8 cellular contexts compared by ENCODE assay signal in genomic region chr6:27791182-27791939, GRCh38.
DNase-seq lines count a peak whose midpoint lies in the region; ATAC-seq and TF ChIP-seq lines count a peak whose summit lies in the region.

No MANE protein-coding gene starts in this region.

- TF ChIP-seq CTCF in cardiac fibroblast (IDR thresholded peaks at IDR 0.05; ENCODE audit: low read depth, low read length), result no peak
- TF ChIP-seq CTCF in spleen (IDR thresholded peaks at IDR 0.05 in 8 of 11, conservative IDR thresholded peaks at IDR 0.05 in 3 of 11), result no peak

- WGBS in spleen, 5 donors, result 3 to 4% (median 3%) methylated on average over 22 of the region's 22 CpGs

- ATAC-seq in HG03442 (IDR thresholded peaks at IDR 0.05; ENCODE audit: unreplicated experiment), result no peak

- intact Hi-C loops in spleen (cut with DNase I; ENCODE audit: low total_unique reads), result no loop called here
- intact Hi-C loops in posterior vena cava (cut with DNase I), result no loop called here

- no peaks in the 10 kb centered on the region for H3K36me3 ChIP-seq in ES-I3 (ENCODE audit: insufficient read depth, low read length)
- no peaks in the 10 kb centered on the region for H3K36me3 ChIP-seq in SK-N-MC (ENCODE audit: insufficient read depth, low read length)
- H3K36me3 ChIP-seq in spleen, result no peaks in the 10 kb centered on the region

- H3K4me3 ChIP-seq in SK-N-MC (peak overlapping the region; percentile 96), cardiac fibroblast (replicated peaks in 1 of 2; ENCODE audit: low read depth in 2 of 2, low read length in 2 of 2) (peak overlapping the region; percentile 66 to 70), spleen (peak overlapping the region; percentile 26 to 72 (median 44))

- H3K9ac ChIP-seq in ES-I3 (ENCODE audit: low read depth, low read length) (peak overlapping the region; percentile 83), SK-N-MC (ENCODE audit: insufficient read length) (peak overlapping the region; percentile 84)

- H3K9me3 ChIP-seq in ES-I3 (ENCODE audit: control insufficient read depth, insufficient read depth, low read length) (no peaks in the 10 kb centered on the region), SK-N-MC (ENCODE audit: low read depth, low read length) (no peaks in the 10 kb centered on the region), spleen (no peaks in the 10 kb centered on the region)

- peaks cover 0 to 14% (median 0%) of the 10 kb centered on the region in 7 donors for H3K27me3 ChIP-seq in spleen (replicated peaks in 1 of 7)

- H3K27ac ChIP-seq in SK-N-MC (peak overlapping the region; percentile 84; the same call in 1 of the 2 replicates), spleen (peak overlapping the region in 7 of 8 donors; percentile 9 to 74 (median 48))

- 0 out of 2 replicates have a peak, but pooled peaks cover under 1% of the 10 kb centered on the region for H3K4me1 ChIP-seq in ES-I3 (ENCODE audit: insufficient read depth, low read length)
- peaks cover 0 to 31% (median 20%) of the 10 kb centered on the region in 6 donors for H3K4me1 ChIP-seq in spleen

- TF ChIP-seq POLR2A in spleen (IDR thresholded peaks at IDR 0.05), result no peak

- peak; percentile 82 for DNase-seq in LoVo (ENCODE audit: low spot score)
- no peak for DNase-seq in SK-N-MC (ENCODE audit: low read depth, low spot score)
- DNase-seq in cardiac fibroblast (ENCODE audit: low read depth in 2 of 2), result peak; percentile 86 to 93
- peak; percentile 74 for DNase-seq in islet precursor cell
- DNase-seq in spleen, result no peak
- no peak for DNase-seq in posterior vena cava (ENCODE audit: low spot score)

Comparison
In these comparisons a context has a peak if more than half of its experiments do, and no peak if none do; other contexts are left out.
1. DNase-seq: peak in LoVo (single experiment), cardiac fibroblast (2 of 2) and islet precursor cell (single experiment); none in SK-N-MC (single experiment), spleen (single experiment) and posterior vena cava (single experiment).
2. H3K4me3 ChIP-seq: peak in every context shown above with its lines; median percentile 96 in SK-N-MC; 68 in cardiac fibroblast; 44 in spleen.